ENCODE assay signal across 14 cellular contexts in genomic region chr5:138809391-138809790, GRCh38. TPM values are rescaled to one million over a fixed set of nuclear protein-coding genes. Genes with fewer than 3 reads are reported as not detected.
DNase-seq lines count a peak whose midpoint lies in the region; TF ChIP-seq lines count a peak whose summit lies in the region.
"Had no signal": no experiment of that assay in that cellular context is flagged by ENCODE, and none has a peak within 500 bp of the region (broad histone marks: within the 10 kb centered on the region; RNA-seq: fewer than 3 reads in every experiment).

No MANE protein-coding gene starts in this region.

- DNase-seq in AG08395 (ENCODE audit: low spot score), result peak; percentile 29
- DNase-seq in HCEC 1CT, result peak; percentile 18
- DNase-seq in fibroblast of the aortic adventitia (ENCODE audit: low read depth), result peak; percentile 23
- peak; percentile 88 for DNase-seq in osteoblast (ENCODE audit: insufficient read length, low spot score, missing footprints)
- no peak for DNase-seq in A673 (ENCODE audit: low spot score)
- no peak for DNase-seq in DMS 273 (lab: John Stamatoyannopoulos, UW; ENCODE audit: unreplicated experiment)
- DNase-seq in coronary artery (ENCODE audit: low spot score), result no peak
- no peak for DNase-seq in DMS79 (lab: John Stamatoyannopoulos, UW)
- DNase-seq: AML-193, NCI-H1048, NCI-H146, NCI-H2081, NCI-H510A had no signal

- no peak overlapping the region for H2AFZ ChIP-seq in osteoblast (ENCODE audit: low read length)
- H2AFZ ChIP-seq: GM23338 had no signal

- H3K9me3 ChIP-seq in osteoblast (ENCODE audit: low read depth, low read length) (no peaks in the 10 kb centered on the region), A673 (ENCODE audit: low read depth, low read length, poor library complexity, severe bottlenecking) (no peaks in the 10 kb centered on the region)

- intact Hi-C loops in A673 (cut with micrococcal nuclease; ENCODE audit: unreplicated experiment), result no loop called here

- H3K27me3 ChIP-seq in osteoblast (ENCODE audit: insufficient read depth, low read length), result no peaks in the 10 kb centered on the region
- H3K27me3 ChIP-seq in A673 (replicated peaks; ENCODE audit: insufficient read depth, low read depth, low read length, poor library complexity), result no peaks in the 10 kb centered on the region

- H3K4me1 ChIP-seq in osteoblast (ENCODE audit: insufficient read depth, low read length) (peaks cover 3% of the 10 kb centered on the region), A673 (ENCODE audit: insufficient read depth, low read length, poor library complexity, severe bottlenecking) (peaks cover 6% of the 10 kb centered on the region)

- no peak for TF ChIP-seq CTCF in fibroblast of the aortic adventitia (IDR thresholded peaks at IDR 0.05; ENCODE audit: insufficient read depth, low read length)
- TF ChIP-seq CTCF in osteoblast (IDR thresholded peaks at IDR 0.05; ENCODE audit: extremely low read depth, low read depth, low read length), result no peak
- no peak for TF ChIP-seq CTCF in A673 (conservative IDR thresholded peaks at IDR 0.05; ENCODE audit: low read depth, low read length)
- TF ChIP-seq CTCF in coronary artery (IDR thresholded peaks at IDR 0.05), result no peak

- no peak overlapping the region for H3K4me2 ChIP-seq in osteoblast (ENCODE audit: insufficient read depth, low read length)
- H3K4me2 ChIP-seq: GM23338 had no signal

- CTCF ChIA-PET in A673 (lab: Charles Lee), result no interaction called here

- peaks cover 16% of the 10 kb centered on the region for H3K36me3 ChIP-seq in osteoblast (ENCODE audit: insufficient read depth, low read length)
- peaks cover 6% of the 10 kb centered on the region for H3K36me3 ChIP-seq in A673 (ENCODE audit: insufficient read depth, low read length, poor library complexity, severe bottlenecking)

- H3K27ac ChIP-seq in osteoblast (ENCODE audit: low read depth, low read length), result no peak overlapping the region
- no peak overlapping the region for H3K27ac ChIP-seq in A673 (ENCODE audit: low read depth, low read length, poor library complexity, severe bottlenecking)
- H3K27ac ChIP-seq in coronary artery, result no peak overlapping the region

- H4K20me1 ChIP-seq in osteoblast (ENCODE audit: insufficient read depth, low read length), result peaks cover 35% of the 10 kb centered on the region

- POLR2A ChIA-PET in A673 (lab: Charles Lee; ENCODE audit: low non-redundant PET), result no interaction called here

- H3K79me2 ChIP-seq in osteoblast (ENCODE audit: insufficient read depth, low read length), result peaks cover 77% of the 10 kb centered on the region

- BruUV-seq in A673 (replicated peaks; lab: Mats Ljungman, UMichigan), result no TSS peak

- no peak overlapping the region for H3K4me3 ChIP-seq in fibroblast of the aortic adventitia (ENCODE audit: low read depth, low read length)
- no peak overlapping the region for H3K4me3 ChIP-seq in osteoblast (ENCODE audit: insufficient read depth, low read length)
- H3K4me3 ChIP-seq in A673 (ENCODE audit: low read depth, low read length, poor library complexity, severe bottlenecking), result no peak overlapping the region
- no peak overlapping the region for H3K4me3 ChIP-seq in coronary artery
- H3K4me3 ChIP-seq: GM23338 had no signal

RNA-seq across cellular contexts. Expression of gene CTNNA1, which starts 56.2 kb away (rescaled TPM):
- total RNA-seq in fibroblast of the aortic adventitia (ENCODE audit: low replicate concordance), result 327 and 497 TPM in 2 replicates
- total RNA-seq in osteoblast, result 432 and 448 TPM in 2 replicates
- total RNA-seq in A673 (2021), result 249 and 250 TPM in 2 replicates

Comparison
In these comparisons a context has a peak if more than half of its experiments do, and no peak if none do; other contexts are left out.
1. DNase-seq: peak in AG08395 (single experiment), HCEC 1CT (single experiment), fibroblast of the aortic adventitia (single experiment) and osteoblast (single experiment); none in A673 (single experiment), DMS 273 (single experiment), coronary artery (single experiment) and DMS79 (single experiment).